9 cellular contexts compared by ENCODE assay signal in the genomic region with DNA sequence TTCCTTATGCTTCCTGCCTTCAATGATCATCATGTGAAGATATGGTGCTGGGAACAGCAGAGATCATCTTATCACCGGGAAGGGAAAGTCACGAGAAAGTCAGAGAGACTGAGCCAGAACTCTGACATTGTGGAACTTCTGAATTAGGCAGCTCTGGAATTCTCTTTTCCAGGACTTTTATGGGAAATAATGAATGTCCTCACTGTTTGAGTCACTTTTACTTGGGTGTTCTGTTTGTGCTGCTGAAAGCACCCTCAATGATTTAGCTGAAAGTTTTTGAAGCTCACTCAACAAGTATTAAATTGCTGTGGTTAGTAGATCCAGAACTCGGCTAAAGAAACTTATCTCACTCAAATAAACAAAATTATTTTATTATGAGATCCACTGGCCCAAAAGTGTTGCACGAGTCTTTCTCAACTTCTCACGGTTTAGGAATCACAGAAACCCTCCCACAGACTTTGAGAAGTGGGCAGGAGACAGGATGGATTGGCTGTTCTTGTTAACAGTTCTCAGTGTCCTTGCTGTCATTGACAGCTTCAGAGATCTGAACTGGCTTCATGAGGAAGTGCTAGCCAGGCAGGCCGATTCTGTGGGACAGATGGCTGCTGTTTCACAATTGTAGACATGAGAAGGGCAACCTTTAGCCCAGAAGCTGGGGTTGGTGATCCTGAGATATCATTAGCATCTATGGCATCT. TPM values are rescaled to one million over a fixed set of nuclear protein-coding genes. Genes with fewer than 3 reads are reported as not detected.
DNase-seq lines count a peak whose midpoint lies in the region; ATAC-seq and TF ChIP-seq lines count a peak whose summit lies in the region.
"Had no signal": no experiment of that assay in that cellular context is flagged by ENCODE, and none has a peak within 500 bp of the region (broad histone marks: within the 10 kb centered on the region; RNA-seq: fewer than 3 reads in every experiment).

No MANE protein-coding gene starts in this region.

- H3K27ac ChIP-seq in SU-DHL-6 (ENCODE audit: low read depth, low read length): no peak overlapping the region
- peak overlapping the region; percentile 68 for H3K27ac ChIP-seq in hepatocyte
- peak overlapping the region; percentile 92 for H3K27ac ChIP-seq in subcutaneous abdominal adipose tissue (ENCODE audit: low read depth, low read length)

- no peaks in the 10 kb centered on the region for H3K79me2 ChIP-seq in SU-DHL-6 (ENCODE audit: insufficient read depth, low read length)
- H3K79me2 ChIP-seq in hepatocyte: no peaks in the 10 kb centered on the region

- DNase-seq in HuH-7 (ENCODE audit: low spot score) (peak; percentile 35), hepatocyte (ENCODE audit: low spot score) (peak; percentile 19), type B pancreatic cell (ENCODE audit: extremely low spot score, unreplicated experiment) (no peak), NCI-H1092 (lab: John Stamatoyannopoulos, UW) (no peak)

- H3K9me3 ChIP-seq in SU-DHL-6 (ENCODE audit: insufficient read depth, low read length) (no peaks in the 10 kb centered on the region), hepatocyte (ENCODE audit: low read depth) (no peaks in the 10 kb centered on the region), subcutaneous abdominal adipose tissue (ENCODE audit: control insufficient read depth in 5 of 5, low read length in 5 of 5) (no peaks in the 10 kb centered on the region)

- H3K27me3 Mint-ChIP-seq in type B pancreatic cell: peaks cover 7% of the 10 kb centered on the region

- no peaks in the 10 kb centered on the region for H3K36me3 Mint-ChIP-seq in type B pancreatic cell
- H3K36me3 Mint-ChIP-seq: activated naive CD4-positive, alpha-beta T cell treated with anti-CD3 and anti-CD28 coated beads, Interleukin-2, amount 50 U/mL, for 24 hours had no signal

- H3K9ac ChIP-seq in SU-DHL-6 (ENCODE audit: low read length) (no peak overlapping the region), subcutaneous abdominal adipose tissue (ENCODE audit: low read length in 5 of 5) (peak overlapping the region in 3 of 5 donors; percentile 6 to 93 (median 50))

- H4K20me1 ChIP-seq in SU-DHL-6 (ENCODE audit: low read depth, low read length) (no peaks in the 10 kb centered on the region), hepatocyte (ENCODE audit: insufficient read depth, poor library complexity, severe bottlenecking) (no peaks in the 10 kb centered on the region)

- H2AFZ ChIP-seq in SU-DHL-6 (ENCODE audit: low read depth, low read length, severe bottlenecking) (peak overlapping the region; percentile 50), hepatocyte (no peak overlapping the region)

- H3K4me2 ChIP-seq in SU-DHL-6 (ENCODE audit: low read depth, low read length, poor library complexity, severe bottlenecking) (no peak overlapping the region), hepatocyte (peak overlapping the region; percentile 6)

- no peaks in the 10 kb centered on the region for H3K36me3 ChIP-seq in SU-DHL-6 (ENCODE audit: low read length)
- no peaks in the 10 kb centered on the region for H3K36me3 ChIP-seq in hepatocyte (replicated peaks; ENCODE audit: insufficient read depth, low read depth)
- H3K36me3 ChIP-seq in subcutaneous abdominal adipose tissue (ENCODE audit: control insufficient read depth in 5 of 5, insufficient read depth in 5 of 5, low read length in 5 of 5): no peaks in the 10 kb centered on the region

- H3K4me3 ChIP-seq in SU-DHL-6 (ENCODE audit: insufficient read depth, low read length, poor library complexity, severe bottlenecking) (no peak overlapping the region), hepatocyte (no peak overlapping the region), subcutaneous abdominal adipose tissue (ENCODE audit: low read depth in 1 of 5, low read length in 5 of 5) (no peak overlapping the region)

- no peaks in the 10 kb centered on the region for H3F3A ChIP-seq in SU-DHL-6 (ENCODE audit: insufficient read depth)

- no peak overlapping the region for H3K27ac Mint-ChIP-seq in type B pancreatic cell
- H3K27ac Mint-ChIP-seq: activated naive CD4-positive, alpha-beta T cell treated with anti-CD3 and anti-CD28 coated beads, Interleukin-2, amount 50 U/mL, for 24 hours had no signal

- no peak for ATAC-seq in HG03039 (IDR thresholded peaks at IDR 0.05; ENCODE audit: unreplicated experiment)
- no peak for ATAC-seq in HG03457 (IDR thresholded peaks at IDR 0.05; ENCODE audit: unreplicated experiment)

- TF ChIP-seq CTCF in SU-DHL-6 (IDR thresholded peaks at IDR 0.05; ENCODE audit: insufficient read depth, low read length, poor library complexity, severe bottlenecking) (no peak), hepatocyte (IDR thresholded peaks at IDR 0.05; ENCODE audit: poor library complexity) (no peak), type B pancreatic cell (conservative IDR thresholded peaks at IDR 0.05) (no peak)

- H3K4me1 ChIP-seq in hepatocyte (ENCODE audit: insufficient read depth): no peaks in the 10 kb centered on the region
- peaks cover 8 to 62% (median 52%) of the 10 kb centered on the region in 5 donors for H3K4me1 ChIP-seq in subcutaneous abdominal adipose tissue (ENCODE audit: control insufficient read depth in 5 of 5, insufficient read depth in 5 of 5, low read length in 5 of 5)

- H3K4me1 Mint-ChIP-seq in type B pancreatic cell (ENCODE audit: unreplicated experiment): no peaks in the 10 kb centered on the region
- H3K4me1 Mint-ChIP-seq: activated naive CD4-positive, alpha-beta T cell treated with anti-CD3 and anti-CD28 coated beads, Interleukin-2, amount 50 U/mL, for 24 hours had no signal

- H3K27me3 ChIP-seq in SU-DHL-6 (ENCODE audit: low read length): no peaks in the 10 kb centered on the region
- no peaks in the 10 kb centered on the region for H3K27me3 ChIP-seq in hepatocyte
- H3K27me3 ChIP-seq in subcutaneous abdominal adipose tissue (ENCODE audit: control insufficient read depth in 5 of 5, insufficient read depth in 4 of 5, low read length in 5 of 5): no peaks in the 10 kb centered on the region

- H3K9me2 ChIP-seq in SU-DHL-6 (replicated peaks; ENCODE audit: insufficient read depth, low read length) (no peaks in the 10 kb centered on the region), hepatocyte (replicated peaks; ENCODE audit: insufficient read depth) (no peaks in the 10 kb centered on the region)

- 51% methylated on average over 6 of the region's 6 CpGs for WGBS in hepatocyte (ENCODE audit: low lambda C conversion rate, missing lambda C conversion rate)

- no peaks in the 10 kb centered on the region for H3K9me3 Mint-ChIP-seq in type B pancreatic cell
- H3K9me3 Mint-ChIP-seq: activated naive CD4-positive, alpha-beta T cell treated with anti-CD3 and anti-CD28 coated beads, Interleukin-2, amount 50 U/mL, for 24 hours had no signal

- H3K4me3 Mint-ChIP-seq in type B pancreatic cell: no peak overlapping the region
- H3K4me3 Mint-ChIP-seq: activated naive CD4-positive, alpha-beta T cell treated with anti-CD3 and anti-CD28 coated beads, Interleukin-2, amount 50 U/mL, for 24 hours had no signal

RNA-seq across cellular contexts. Expression of a gene that starts 26.4 kb away (rescaled TPM):
- total RNA-seq in hepatocyte: 161 and 173 TPM in 2 replicates
- polyA plus RNA-seq in hepatocyte: 259 and 281 TPM in 2 replicates
- 97.4 and 103 TPM in 2 replicates for total RNA-seq in type B pancreatic cell (ENCODE audit: low replicate concordance)

RNA-seq across cellular contexts. Expression of a gene that starts 26.6 kb away (rescaled TPM):
- total RNA-seq in hepatocyte (65.8 and 72.3 TPM in 2 replicates), type B pancreatic cell (ENCODE audit: low replicate concordance) (63.6 and 76.3 TPM in 2 replicates)
- polyA plus RNA-seq in hepatocyte: 58.9 and 66.6 TPM in 2 replicates

RNA-seq across cellular contexts. Expression of a gene that starts 31.7 kb away (rescaled TPM):
- total RNA-seq in hepatocyte: 13.2 and 16.6 TPM in 2 replicates
- polyA plus RNA-seq in hepatocyte: 20.7 TPM in 2 replicates
- total RNA-seq in type B pancreatic cell (ENCODE audit: low replicate concordance): 51.6 and 85.1 TPM in 2 replicates

RNA-seq across cellular contexts. Expression of a gene that starts 36.7 kb away (rescaled TPM):
- not detected in 2 replicates for total RNA-seq in hepatocyte
- polyA plus RNA-seq in hepatocyte: not detected in 2 replicates
- not detected in 2 replicates for total RNA-seq in type B pancreatic cell (ENCODE audit: low replicate concordance)

RNA-seq across cellular contexts. Expression of a gene that starts 46.3 kb away (rescaled TPM):
- total RNA-seq in hepatocyte (not detected in 2 replicates), type B pancreatic cell (ENCODE audit: low replicate concordance) (not detected in 2 replicates)
- polyA plus RNA-seq in hepatocyte: not detected in 2 replicates

Comparison
In these comparisons a context has a peak if more than half of its experiments do, and no peak if none do; other contexts are left out.
1. DNase-seq: peak in HuH-7 (single experiment) and hepatocyte (single experiment); none in type B pancreatic cell (single experiment) and NCI-H1092 (single experiment).